32 cellular contexts compared by ENCODE assay signal in the genomic region with DNA sequence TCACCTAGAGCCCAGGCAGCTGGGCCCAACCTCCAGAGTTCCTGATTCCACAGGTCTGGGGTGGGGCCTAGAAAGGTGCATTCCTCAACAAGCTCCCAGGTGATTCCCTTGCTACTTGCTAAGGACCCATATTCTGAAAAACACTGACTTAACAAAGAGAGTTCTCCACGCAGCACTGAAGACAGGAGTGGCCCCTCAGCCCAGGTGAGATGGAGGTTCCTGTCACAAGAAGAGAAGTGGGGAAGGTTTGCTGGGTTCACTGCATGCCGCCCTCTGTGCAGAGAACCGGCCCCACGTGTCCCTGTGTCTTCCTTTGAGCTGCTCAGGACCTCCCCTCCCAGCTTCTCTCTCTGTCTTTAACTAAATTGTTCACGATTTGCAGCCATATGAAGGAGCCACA.
"Had no signal": no experiment of that assay in that cellular context is flagged by ENCODE, and none has a peak within 500 bp of the region (broad histone marks: within the 10 kb centered on the region; RNA-seq: fewer than 3 reads in every experiment).

No MANE protein-coding gene starts in this region.

- H3K36me3 ChIP-seq: adrenal gland, ascending aorta, brain microvascular endothelial cell, breast epithelium, cardiac muscle cell had no signal

- H3K4me1 ChIP-seq: adrenal gland, ascending aorta, body of pancreas, breast epithelium had no signal

- DNase-seq: activated effector memory CD4-positive, alpha-beta T cell treated with anti-CD3 and anti-CD28 coated beads, Interleukin-2, amount 50 U/mL, for 16 hours; activated effector memory CD4-positive, alpha-beta T cell treated with Interleukin-2 at 50 U/mL for 16 hours; activated gamma-delta T cell; activated gamma-delta T cell treated with Interleukin-2 at 50 U/mL for 16 hours; activated naive CD4-positive, alpha-beta T cell; activated naive CD4-positive, alpha-beta T cell treated with anti-CD3 and anti-CD28 coated beads for 36 hours; activated naive CD4-positive, alpha-beta T cell treated with anti-CD3 and anti-CD28 coated beads, Interleukin-2, amount 10 ng/mL, durations not matched to agents 7 days and 5 days; activated naive CD4-positive, alpha-beta T cell treated with anti-CD3 and anti-CD28 coated beads, Interleukin-2, amount 50 U/mL, for 16 hours; activated naive CD4-positive, alpha-beta T cell treated with Interleukin-2 at 50 U/mL for 16 hours; activated naive CD8-positive, alpha-beta T cell treated with anti-CD3 and anti-CD28 coated beads for 36 hours; activated naive CD8-positive, alpha-beta T cell treated with anti-CD3 and anti-CD28 coated beads, Interleukin-2, amount 10 ng/mL, durations not matched to agents 7 days and 5 days; activated naive CD8-positive, alpha-beta T cell treated with anti-CD3 and anti-CD28 coated beads, Interleukin-2, amount 50 U/mL, for 24 hours; activated T-cell treated with anti-CD3 and anti-CD28 coated beads, Interleukin-2, amount 50 U/mL, for 1 hour; activated T-cell treated with anti-CD3 and anti-CD28 coated beads, Interleukin-2, amount 50 U/mL, for 24 hours; activated T-cell treated with anti-CD3 and anti-CD28 coated beads, Interleukin-2, amount 50 U/mL, for 4 hours; activated T-cell treated with anti-CD3 and anti-CD28 coated beads, Interleukin-2, amount 50 U/mL, for 48 hours; activated T-cell treated with anti-CD3 and anti-CD28 coated beads, Interleukin-2, amount 50 U/mL, for 72 hours; adrenal gland; amniotic stem cell; amygdala; anterior cingulate cortex; aorta; body of pancreas; brain microvascular endothelial cell; caudate nucleus; central memory CD4-positive, alpha-beta T cell; cerebellar nuclear complex had no signal

- H3K27me3 ChIP-seq: adrenal gland, ascending aorta, body of pancreas, brain microvascular endothelial cell, breast epithelium, cardiac muscle cell had no signal

- H3K27ac ChIP-seq: adrenal gland, ascending aorta, body of pancreas, brain microvascular endothelial cell, breast epithelium, cardiac muscle cell had no signal

- H3K9me3 ChIP-seq: adrenal gland, ascending aorta, body of pancreas, breast epithelium had no signal

- ATAC-seq: activated naive CD4-positive, alpha-beta T cell treated with anti-CD3 and anti-CD28 coated beads, Interleukin-2, amount 50 U/mL, for 72 hours; activated naive CD8-positive, alpha-beta T cell treated with anti-CD3 and anti-CD28 coated beads, Interleukin-2, amount 50 U/mL, for 24 hours; activated T-cell treated with anti-CD3 and anti-CD28 coated beads, Interleukin-2, amount 50 U/mL, for 4 hours; activated T-cell treated with anti-CD3 and anti-CD28 coated beads, Interleukin-2, amount 50 U/mL, for 72 hours; activated T-helper 17 cell treated with anti-CD3 and anti-CD28 coated beads, Interleukin-2, amount 50 U/mL, for 72 hours; body of pancreas had no signal

- H3K4me3 ChIP-seq: adrenal gland, ascending aorta, body of pancreas, breast epithelium, cardiac muscle cell had no signal
